Comparison of ENCODE assay signal across 23 cellular contexts in the genomic region with DNA sequence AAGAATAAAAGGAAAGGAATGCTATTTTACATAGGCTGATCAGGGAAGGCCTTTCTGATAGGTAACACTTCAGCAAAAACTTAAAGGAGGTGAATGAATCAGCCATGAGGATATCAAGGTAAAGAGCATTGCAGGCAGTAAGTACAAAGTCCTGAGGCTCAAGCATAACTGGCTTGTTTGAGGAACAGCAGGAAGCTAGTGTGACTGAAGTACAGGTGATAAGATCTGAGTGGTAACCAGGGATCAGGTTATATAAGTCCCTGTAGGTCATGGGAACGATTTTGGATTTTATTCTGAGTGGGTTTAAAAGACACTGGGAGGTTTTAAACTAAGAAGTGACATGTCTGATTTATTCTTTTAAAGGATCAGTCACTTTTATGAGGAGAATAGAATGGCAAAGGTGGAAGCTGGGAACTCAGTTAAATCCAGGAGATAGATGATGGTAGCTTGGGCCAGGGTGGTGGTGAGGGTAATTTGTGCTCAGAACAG. TPM values are rescaled to one million over a fixed set of nuclear protein-coding genes. Genes with fewer than 3 reads are reported as not detected.
DNase-seq lines count a peak whose midpoint lies in the region; ATAC-seq and TF ChIP-seq lines count a peak whose summit lies in the region.
"Had no signal": no experiment of that assay in that cellular context is flagged by ENCODE, and none has a peak within 500 bp of the region (broad histone marks: within the 10 kb centered on the region; RNA-seq: fewer than 3 reads in every experiment).

No MANE protein-coding gene starts in this region.

- H3K27me3 ChIP-seq in endodermal cell (ENCODE audit: control insufficient read depth, insufficient read depth, low read length, poor library complexity, severe bottlenecking) (no peaks in the 10 kb centered on the region), tibial artery (no peaks in the 10 kb centered on the region)
- H3K27me3 ChIP-seq: neural progenitor cell had no signal

- H3K9me3 Mint-ChIP-seq in endodermal cell = peaks cover 47% of the 10 kb centered on the region
- H3K9me3 Mint-ChIP-seq in nephron = peaks cover 6% of the 10 kb centered on the region

- DNase-seq in DMS153 (lab: John Stamatoyannopoulos, UW) (peak; percentile 38), HuH-7 (ENCODE audit: low spot score) (peak; percentile 52), endodermal cell (no peak), cardiac septum (ENCODE audit: low spot score) (no peak), tibial artery (no peak)
- DNase-seq: activated CD4-positive, alpha-beta T cell treated with anti-CD3 and anti-CD28 coated beads for 1 hour; activated CD8-positive, alpha-beta memory T cell treated with anti-CD3 and anti-CD28 coated beads, Interleukin-2, amount 50 U/mL, for 48 hours; activated naive CD4-positive, alpha-beta T cell; aorta; DND-41; foreskin melanocyte; NCI-H2107; NK-92 treated with Interleukin-12 subunit alpha and Interleukin-12 subunit beta, amount 100 ng/mL, for 24 hours; stimulated activated CD4-positive, alpha-beta T cell treated with anti-CD3 and anti-CD28 coated beads, Interleukin-1b, Interleukin-23, amount 100 ng/mL, for 48 hours; T-helper 17 cell had no signal

- 74% methylated on average over 1 of the region's 1 CpG; no CpG with 5 or more reads in 1 of the 2 experiments for WGBS in endodermal cell (ENCODE audit: insufficient coverage in 1 of 2, insufficient read length in 1 of 2), 2 experiments

- H3K27ac Mint-ChIP-seq in endodermal cell = peak overlapping the region; percentile 92
- peak overlapping the region; percentile 39 to 74 (median 55) for H3K27ac Mint-ChIP-seq in nephron
- H3K27ac Mint-ChIP-seq: B cell, neural progenitor cell, T-helper 17 cell had no signal

- H3K27ac ChIP-seq in endodermal cell (ENCODE audit: low read depth, low read length) (peak overlapping the region; percentile 32), tibial artery (no peak overlapping the region)
- H3K27ac ChIP-seq: neural progenitor cell, thoracic aorta had no signal

- H3K27me3 Mint-ChIP-seq in endodermal cell (ENCODE audit: insufficient read depth) = no peaks in the 10 kb centered on the region
- no peaks in the 10 kb centered on the region for H3K27me3 Mint-ChIP-seq in nephron (ENCODE audit: low read depth)
- H3K27me3 Mint-ChIP-seq: B cell, T-helper 17 cell had no signal

- H3K4me1 ChIP-seq in endodermal cell (ENCODE audit: control insufficient read depth, insufficient read depth, low read length) = no peaks in the 10 kb centered on the region
- H3K4me1 ChIP-seq in tibial artery = no peaks in the 10 kb centered on the region
- H3K4me1 ChIP-seq: neural progenitor cell had no signal

- ATAC-seq in GM18517 (IDR thresholded peaks at IDR 0.05; ENCODE audit: unreplicated experiment) (no peak), HG03439 (IDR thresholded peaks at IDR 0.05; ENCODE audit: unreplicated experiment) (no peak)
- ATAC-seq: Right ventricle myocardium inferior, T-helper 17 cell had no signal

- intact Hi-C loops in cardiac septum (cut with DNase I) (no loop called here), tibial artery (cut with DNase I; ENCODE audit: low total_unique reads) (no loop called here)

- peaks cover 7% of the 10 kb centered on the region for H3K4me1 Mint-ChIP-seq in endodermal cell
- H3K4me1 Mint-ChIP-seq in nephron = no peaks in the 10 kb centered on the region
- H3K4me1 Mint-ChIP-seq: neural progenitor cell, T-helper 17 cell had no signal

- H3K4me3 ChIP-seq in endodermal cell (ENCODE audit: low read length) = no peak overlapping the region
- H3K4me3 ChIP-seq in tibial artery = no peak overlapping the region
- H3K4me3 ChIP-seq: lung, neural progenitor cell, thoracic aorta had no signal

- H3K9me3 ChIP-seq in endodermal cell (ENCODE audit: control insufficient read depth, low read length) = no peaks in the 10 kb centered on the region
- no peaks in the 10 kb centered on the region for H3K9me3 ChIP-seq in tibial artery
- H3K9me3 ChIP-seq: thoracic aorta had no signal

- H3K4me3 Mint-ChIP-seq in endodermal cell (no peak overlapping the region), nephron (no peak overlapping the region)
- H3K4me3 Mint-ChIP-seq: B cell, neural progenitor cell, T-helper 17 cell had no signal

- H3K9ac ChIP-seq in endodermal cell (ENCODE audit: extremely low read depth, low read length, poor library complexity, severe bottlenecking) = no peak overlapping the region
- H3K9ac ChIP-seq: neural progenitor cell had no signal

- H3K36me3 ChIP-seq in endodermal cell (ENCODE audit: control insufficient read depth, insufficient read depth, low read length) (no peaks in the 10 kb centered on the region), tibial artery (no peaks in the 10 kb centered on the region)
- H3K36me3 ChIP-seq: neural progenitor cell, thoracic aorta had no signal

- no peaks in the 10 kb centered on the region for H3K36me3 Mint-ChIP-seq in endodermal cell (ENCODE audit: low read depth)
- H3K36me3 Mint-ChIP-seq in nephron (ENCODE audit: low read depth) = no peaks in the 10 kb centered on the region
- H3K36me3 Mint-ChIP-seq: neural progenitor cell had no signal

- TF ChIP-seq CTCF in endodermal cell (conservative IDR thresholded peaks at IDR 0.05) (no peak), nephron (IDR thresholded peaks at IDR 0.05; ENCODE audit: unreplicated experiment in 3 of 3) (no peak), tibial artery (IDR thresholded peaks at IDR 0.05) (no peak)

RNA-seq across cellular contexts. Expression of gene THOC2, which starts 47.1 kb away (rescaled TPM):
- total RNA-seq in endodermal cell (10 to 100 TPM; 88.8 to 93.2 TPM), cardiac septum (27.8 TPM)
- polyA plus RNA-seq in endodermal cell (2013, experiment 1 of 2) = 76.3 TPM
- polyA plus RNA-seq in endodermal cell (2013, experiment 2 of 2) = 77.6 TPM

Comparison
In these comparisons a context has a peak if more than half of its experiments do, and no peak if none do; other contexts are left out.
1. DNase-seq: peak in DMS153 (single experiment) and HuH-7 (single experiment); none in endodermal cell (single experiment), cardiac septum (single experiment) and tibial artery (0 of 2).